In the genomic region with DNA sequence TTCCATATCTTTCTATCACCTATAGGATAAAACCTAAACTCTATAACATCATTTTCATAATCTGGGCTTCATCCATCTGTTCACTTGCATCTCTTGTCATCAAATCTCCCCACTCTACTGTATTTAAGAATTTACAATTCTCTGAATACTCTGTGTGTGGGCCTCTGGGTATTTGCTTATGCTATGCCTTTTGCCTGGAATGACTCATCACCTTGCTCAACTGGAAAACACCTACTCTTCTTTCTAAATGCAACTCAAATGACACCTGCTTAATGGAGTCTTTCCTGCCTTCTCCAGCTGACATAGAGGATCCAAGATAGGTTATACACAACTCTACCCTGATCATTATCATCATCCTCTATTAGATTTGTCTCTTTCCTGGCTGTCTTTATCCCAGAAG, we compare ENCODE assay signal across 10 cellular contexts.
DNase-seq lines count a peak whose midpoint lies in the region; ATAC-seq and TF ChIP-seq lines count a peak whose summit lies in the region.
"Had no signal": no experiment of that assay in that cellular context is flagged by ENCODE, and none has a peak within 500 bp of the region (broad histone marks: within the 10 kb centered on the region; RNA-seq: fewer than 3 reads in every experiment).

No MANE protein-coding gene starts in this region.

- H3K4me3 ChIP-seq in adipocyte (ENCODE audit: low read length): no peak overlapping the region
- no peak overlapping the region for H3K4me3 ChIP-seq in aorta (ENCODE audit: low read length in 2 of 2)

- H3K9me3 Mint-ChIP-seq in natural killer cell: peaks cover 6 to 11% of the 10 kb centered on the region in 2 donors

- no peak overlapping the region for H3K9ac ChIP-seq in adipocyte (ENCODE audit: low read length)

- H3K27me3 ChIP-seq in adipocyte (replicated peaks; ENCODE audit: control insufficient read depth, insufficient read depth, low read length): no peaks in the 10 kb centered on the region
- H3K27me3 ChIP-seq in aorta (ENCODE audit: control insufficient read depth in 1 of 2, insufficient read depth in 2 of 2, low read length in 1 of 2): no peaks in the 10 kb centered on the region

- H3K36me3 Mint-ChIP-seq in natural killer cell: peaks cover 15% of the 10 kb centered on the region
- H3K36me3 Mint-ChIP-seq: brain had no signal

- no peak overlapping the region for H3K27ac Mint-ChIP-seq in natural killer cell
- H3K27ac Mint-ChIP-seq: brain had no signal

- ATAC-seq in GM19395 (IDR thresholded peaks at IDR 0.05; ENCODE audit: unreplicated experiment) (peak; percentile 94), HG03066 (IDR thresholded peaks at IDR 0.05; ENCODE audit: low read depth, unreplicated experiment) (peak; percentile 78), natural killer cell (no peak), aorta (ENCODE audit: low FRiP score) (no peak)
- ATAC-seq: left cardiac atrium had no signal

- H3K4me3 Mint-ChIP-seq in natural killer cell: no peak overlapping the region
- H3K4me3 Mint-ChIP-seq: brain had no signal

- H3K36me3 ChIP-seq in adipocyte (ENCODE audit: control insufficient read depth, insufficient read depth, low read length, severe bottlenecking) (no peaks in the 10 kb centered on the region), aorta (ENCODE audit: control insufficient read depth in 1 of 2, insufficient read depth in 2 of 2, low read length in 1 of 2) (no peaks in the 10 kb centered on the region)

- H3K9me3 ChIP-seq in adipocyte (ENCODE audit: control insufficient read depth, low read length) (peaks cover 6% of the 10 kb centered on the region), aorta (ENCODE audit: control insufficient read depth, low read length) (no peaks in the 10 kb centered on the region)

- H3K27me3 Mint-ChIP-seq in natural killer cell (ENCODE audit: low read depth in 2 of 2): no peaks in the 10 kb centered on the region

- no peaks in the 10 kb centered on the region for H3K4me1 Mint-ChIP-seq in natural killer cell

- intact Hi-C loops in natural killer cell (cut with micrococcal nuclease) (no loop called here), aorta (cut with DNase I) (no loop called here)

- no peak for TF ChIP-seq CTCF in natural killer cell (IDR thresholded peaks at IDR 0.05)

- H3K27ac ChIP-seq in aorta (ENCODE audit: low read depth in 1 of 2, low read length in 2 of 2): no peak overlapping the region

- peak; percentile 9 for DNase-seq in COLO668 (lab: John Stamatoyannopoulos, UW; ENCODE audit: unreplicated experiment)
- peak; percentile 14 for DNase-seq in adipocyte (ENCODE audit: low read depth)
- no peak for DNase-seq in activated naive CD4-positive, alpha-beta T cell treated with Interleukin-2 at 50 U/mL for 16 hours
- DNase-seq in natural killer cell: no peak
- DNase-seq in COR-L47 (lab: John Stamatoyannopoulos, UW): no peak
- DNase-seq in aorta: no peak
- DNase-seq: left cardiac atrium had no signal

- H3K4me1 ChIP-seq in adipocyte (ENCODE audit: control insufficient read depth, insufficient read depth, low read length) (no peaks in the 10 kb centered on the region), aorta (ENCODE audit: control insufficient read depth in 1 of 2, insufficient read depth in 2 of 2, low read length in 2 of 2) (no peaks in the 10 kb centered on the region)

Comparison
In these comparisons a context has a peak if more than half of its experiments do, and no peak if none do; other contexts are left out.
1. DNase-seq: peak in COLO668 (single experiment) and adipocyte (single experiment); none in activated naive CD4-positive, alpha-beta T cell treated with Interleukin-2 at 50 U/mL for 16 hours (single experiment), natural killer cell (single experiment), COR-L47 (single experiment) and aorta (0 of 2).
2. ATAC-seq: peak in GM19395 (single experiment) and HG03066 (single experiment); none in natural killer cell (0 of 3) and aorta (single experiment).